1 cellular context compared by ENCODE assay signal in genomic region chr15:40944510-40945296, GRCh38.
TF ChIP-seq lines count a peak whose summit lies in the region.

No MANE protein-coding gene starts in this region.

TF ChIP-seq in HepG2, 621 proteins besides CTCF, POLR2A, EP300 and RAD21 (continues in another document):
- TF ChIP-seq PTBP1 (IDR thresholded peaks at IDR 0.05; ENCODE audit: low read depth, low read length, poor library complexity, severe bottlenecking) (no peak), KMT2A (CRISPR knock-in tag; IDR thresholded peaks at IDR 0.05) (no peak), HHEX (CRISPR knock-in tag; IDR thresholded peaks at IDR 0.05) (peak; percentile 96), SCMH1 (CRISPR knock-in tag; IDR thresholded peaks at IDR 0.05; ENCODE audit: borderline replicate concordance) (no peak), ZNF407 (CRISPR knock-in tag; IDR thresholded peaks at IDR 0.05; ENCODE audit: not compliant biosample characterization) (no peak), ZNF572 (CRISPR knock-in tag; IDR thresholded peaks at IDR 0.05) (no peak), IRF2 (CRISPR knock-in tag; IDR thresholded peaks at IDR 0.05) (no peak), ZBTB1 (CRISPR knock-in tag; IDR thresholded peaks at IDR 0.05; ENCODE audit: borderline replicate concordance) (no peak), ARID5B (CRISPR knock-in tag; IDR thresholded peaks at IDR 0.05) (peak; percentile 37; the same call in 1 of the 2 replicates), RARA (CRISPR knock-in tag; IDR thresholded peaks at IDR 0.05) (0 out of 2 replicates have a peak, but pooled peaks have one; percentile 20), KLF9 (CRISPR knock-in tag; IDR thresholded peaks at IDR 0.05; ENCODE audit: low read depth) (no peak), ZBTB34 (CRISPR knock-in tag; IDR thresholded peaks at IDR 0.05) (no peak), HDAC2 (CRISPR knock-in tag; IDR thresholded peaks at IDR 0.05) (no peak), ZNF546 (CRISPR knock-in tag; conservative IDR thresholded peaks at IDR 0.05) (no peak), PITX1 (CRISPR knock-in tag; IDR thresholded peaks at IDR 0.05) (0 out of 2 replicates have a peak, but pooled peaks have one; percentile 31), TBX2 (CRISPR knock-in tag; IDR thresholded peaks at IDR 0.05; ENCODE audit: borderline replicate concordance) (peak; percentile 49; the same call in 1 of the 2 replicates), ZFP36L1 (CRISPR knock-in tag; IDR thresholded peaks at IDR 0.05) (no peak), SOX5 (CRISPR knock-in tag; IDR thresholded peaks at IDR 0.05; ENCODE audit: borderline replicate concordance) (0 out of 2 replicates have a peak, but pooled peaks have one; percentile 24), FOXP1 (IDR thresholded peaks at IDR 0.05) (no peak), FOXP1 (CRISPR knock-in tag; IDR thresholded peaks at IDR 0.05) (peak; percentile 85), AFF4 (CRISPR knock-in tag; IDR thresholded peaks at IDR 0.05) (no peak), RFXANK (CRISPR knock-in tag; IDR thresholded peaks at IDR 0.05) (no peak), ZC3H4 (CRISPR knock-in tag; IDR thresholded peaks at IDR 0.05; ENCODE audit: borderline replicate concordance) (no peak), ELF3 (CRISPR knock-in tag; IDR thresholded peaks at IDR 0.05) (no peak), ZNF607 (CRISPR knock-in tag; IDR thresholded peaks at IDR 0.05; ENCODE audit: borderline replicate concordance) (no peak), ZNF883 (CRISPR knock-in tag; IDR thresholded peaks at IDR 0.05; ENCODE audit: not compliant biosample characterization) (no peak), ZNF280D (CRISPR knock-in tag; IDR thresholded peaks at IDR 0.05) (0 out of 2 replicates have a peak, but pooled peaks have one; percentile 37), ATM (IDR thresholded peaks at IDR 0.05; ENCODE audit: borderline replicate concordance) (no peak), BCL6 (CRISPR knock-in tag; IDR thresholded peaks at IDR 0.05) (peak; percentile 80), ZFP1 (CRISPR knock-in tag; IDR thresholded peaks at IDR 0.05) (no peak), MATR3 (CRISPR knock-in tag; IDR thresholded peaks at IDR 0.05) (no peak), GFI1 (CRISPR knock-in tag; IDR thresholded peaks at IDR 0.05; ENCODE audit: borderline replicate concordance) (0 out of 2 replicates have a peak, but pooled peaks have one; percentile 22), ZNF552 (CRISPR knock-in tag; IDR thresholded peaks at IDR 0.05; ENCODE audit: borderline replicate concordance) (no peak)
- TF ChIP-seq, protein P1, sequence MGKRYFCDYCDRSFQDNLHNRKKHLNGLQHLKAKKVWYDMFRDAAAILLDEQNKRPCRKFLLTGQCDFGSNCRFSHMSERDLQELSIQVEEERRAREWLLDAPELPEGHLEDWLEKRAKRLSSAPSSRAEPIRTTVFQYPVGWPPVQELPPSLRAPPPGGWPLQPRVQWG (CRISPR knock-in tag; IDR thresholded peaks at IDR 0.05; ENCODE audit: borderline replicate concordance, low read depth), result no peak
- TF ChIP-seq, protein P2, sequence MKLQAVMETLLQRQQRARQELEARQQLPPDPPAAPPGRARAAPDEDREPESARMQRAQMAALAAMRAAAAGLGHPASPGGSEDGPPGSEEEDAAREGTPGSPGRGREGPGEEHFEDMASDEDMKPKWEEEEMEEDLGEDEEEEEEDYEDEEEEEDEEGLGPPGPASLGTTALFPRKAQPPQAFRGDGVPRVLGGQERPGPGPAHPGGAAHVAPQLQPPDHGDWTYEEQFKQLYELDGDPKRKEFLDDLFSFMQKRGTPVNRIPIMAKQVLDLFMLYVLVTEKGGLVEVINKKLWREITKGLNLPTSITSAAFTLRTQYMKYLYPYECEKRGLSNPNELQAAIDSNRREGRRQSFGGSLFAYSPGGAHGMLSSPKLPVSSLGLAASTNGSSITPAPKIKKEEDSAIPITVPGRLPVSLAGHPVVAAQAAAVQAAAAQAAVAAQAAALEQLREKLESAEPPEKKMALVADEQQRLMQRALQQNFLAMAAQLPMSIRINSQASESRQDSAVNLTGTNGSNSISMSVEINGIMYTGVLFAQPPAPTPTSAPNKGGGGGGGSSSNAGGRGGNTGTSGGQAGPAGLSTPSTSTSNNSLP (IDR thresholded peaks at IDR 0.05; ENCODE audit: low read depth, low read length), result 0 out of 2 replicates have a peak, but pooled peaks have one; percentile 10
